In the genomic region with DNA sequence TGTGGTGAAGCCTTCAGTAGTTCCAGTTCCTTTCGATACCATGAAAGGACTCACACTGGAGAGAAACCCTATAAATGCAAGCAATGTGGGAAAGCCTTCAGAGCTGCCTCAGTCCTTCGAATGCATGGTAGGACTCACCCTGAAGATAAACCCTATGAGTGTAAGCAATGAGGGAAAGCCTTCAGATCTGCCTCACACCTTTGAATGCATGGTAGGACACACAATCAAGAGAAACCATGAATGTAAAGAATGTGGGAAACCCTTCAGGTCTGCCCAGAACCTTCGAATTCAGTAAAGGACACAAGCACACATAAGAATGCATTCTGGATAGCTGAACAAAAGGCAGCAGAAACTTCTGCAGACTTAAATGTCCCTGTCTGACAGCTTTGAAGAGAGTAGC, we compare ENCODE assay signal across 19 cellular contexts. TPM values are rescaled to one million over a fixed set of nuclear protein-coding genes. Genes with fewer than 3 reads are reported as not detected.
DNase-seq lines count a peak whose midpoint lies in the region; ATAC-seq and TF ChIP-seq lines count a peak whose summit lies in the region.
"Had no signal": no experiment of that assay in that cellular context is flagged by ENCODE, and none has a peak within 500 bp of the region (broad histone marks: within the 10 kb centered on the region; RNA-seq: fewer than 3 reads in every experiment).

No MANE protein-coding gene starts in this region.

- H3K27me3 Mint-ChIP-seq in neural progenitor cell (ENCODE audit: insufficient read depth, low read depth): peaks cover 6% of the 10 kb centered on the region
- no peaks in the 10 kb centered on the region for H3K27me3 Mint-ChIP-seq in stimulated activated naive B cell treated with anti-CD40 and anti-IgM and Interleukin-4, amounts not matched to agents 10 μg/mL and 1 μg/mL and 100 μg/mL, for 72 hours

- H3K27ac Mint-ChIP-seq in neural progenitor cell: no peak overlapping the region
- no peak overlapping the region for H3K27ac Mint-ChIP-seq in stimulated activated naive B cell treated with anti-CD40 and anti-IgM and Interleukin-4, amounts not matched to agents 10 μg/mL and 1 μg/mL and 100 μg/mL, for 72 hours
- H3K27ac Mint-ChIP-seq: HFFc6 had no signal

- no peak for TF ChIP-seq CTCF in neural progenitor cell (IDR thresholded peaks at IDR 0.05)

- H3K4me3 Mint-ChIP-seq in neural progenitor cell: no peak overlapping the region
- no peak overlapping the region for H3K4me3 Mint-ChIP-seq in stimulated activated naive B cell treated with anti-CD40 and anti-IgM and Interleukin-4, amounts not matched to agents 10 μg/mL and 1 μg/mL and 100 μg/mL, for 72 hours
- H3K4me3 Mint-ChIP-seq: HFFc6 had no signal

- H3K4me3 ChIP-seq in BLaER1 treated with 17β-estradiol and CSF1 and Interleukin-3, amounts not matched to agents 10 nM and 100 nM: peak overlapping the region; percentile 24 to 54 (median 38)
- H3K4me3 ChIP-seq in adipocyte (ENCODE audit: low read length): peak overlapping the region; percentile 71
- peak overlapping the region; percentile 38 for H3K4me3 ChIP-seq in iPS-18c (ENCODE audit: insufficient read depth, low read depth, low read length)
- peak overlapping the region; percentile 24 for H3K4me3 ChIP-seq in neural progenitor cell
- H3K4me3 ChIP-seq: GM23248 had no signal

- H3K4me1 ChIP-seq in BLaER1 treated with 17β-estradiol and CSF1 and Interleukin-3, amounts not matched to agents 10 nM and 100 nM: no peaks in the 10 kb centered on the region
- H3K4me1 ChIP-seq in adipocyte (ENCODE audit: control insufficient read depth, insufficient read depth, low read length): no peaks in the 10 kb centered on the region
- no peaks in the 10 kb centered on the region for H3K4me1 ChIP-seq in neural progenitor cell

- H3K9me3 ChIP-seq in BLaER1 treated with 17β-estradiol and CSF1 and Interleukin-3, amounts not matched to agents 10 nM and 100 nM (replicated peaks in 1 of 11): peaks cover 85 to 97% (median 94%) of the 10 kb centered on the region in 11 experiments
- H3K9me3 ChIP-seq in adipocyte (ENCODE audit: control insufficient read depth, low read length): peaks cover 62% of the 10 kb centered on the region
- H3K9me3 ChIP-seq in iPS-18c (ENCODE audit: control insufficient read depth, insufficient read depth, low read length): peaks cover 32% of the 10 kb centered on the region
- peaks cover 82% of the 10 kb centered on the region for H3K9me3 ChIP-seq in neural progenitor cell (ENCODE audit: low read depth)

- no peak overlapping the region for H3K9ac ChIP-seq in BLaER1 treated with 17β-estradiol and CSF1 and Interleukin-3, amounts not matched to agents 10 nM and 100 nM
- no peak overlapping the region for H3K9ac ChIP-seq in adipocyte (ENCODE audit: low read length)
- H3K9ac ChIP-seq in neural progenitor cell: no peak overlapping the region
- H3K9ac ChIP-seq: GM23248 had no signal

- H2AFZ ChIP-seq in neural progenitor cell (replicated peaks): no peak overlapping the region
- H2AFZ ChIP-seq: GM23248 had no signal

- peaks cover 17% of the 10 kb centered on the region for H3K79me2 ChIP-seq in neural progenitor cell (ENCODE audit: low read depth)

- no peaks in the 10 kb centered on the region for H4K20me1 ChIP-seq in BLaER1 treated with 17β-estradiol and CSF1 and Interleukin-3, amounts not matched to agents 10 nM and 100 nM
- no peaks in the 10 kb centered on the region for H4K20me1 ChIP-seq in neural progenitor cell (ENCODE audit: low read depth)

- peaks cover 52 to 62% (median 60%) of the 10 kb centered on the region in 11 experiments for H3K36me3 ChIP-seq in BLaER1 treated with 17β-estradiol and CSF1 and Interleukin-3, amounts not matched to agents 10 nM and 100 nM
- H3K36me3 ChIP-seq in adipocyte (ENCODE audit: control insufficient read depth, insufficient read depth, low read length, severe bottlenecking): peaks cover 27% of the 10 kb centered on the region
- H3K36me3 ChIP-seq in neural progenitor cell: peaks cover 57% of the 10 kb centered on the region

- H3K27ac ChIP-seq in BLaER1 treated with 17β-estradiol and CSF1 and Interleukin-3, amounts not matched to agents 10 nM and 100 nM: no peak overlapping the region
- no peak overlapping the region for H3K27ac ChIP-seq in neural progenitor cell
- H3K27ac ChIP-seq: GM23248 had no signal

- no peak for DNase-seq in adipocyte (ENCODE audit: low read depth)
- DNase-seq in neural progenitor cell (ENCODE audit: low spot score): no peak
- no peak for DNase-seq in SHP77 (lab: John Stamatoyannopoulos, UW)
- no peak for DNase-seq in activated gamma-delta T cell (lab: John Stamatoyannopoulos, UW)
- DNase-seq in stimulated activated naive B cell treated with anti-CD40 and anti-IgM and Interleukin-4, amounts not matched to agents 10 μg/mL and 1 μg/mL and 100 μg/mL, for 72 hours: no peak
- DNase-seq: GDM1, GM23248, HFFc6, IMR-90, NCI-H1105 treated with DMSO at 0.1 percent for 48 hours, NCI-H1694 treated with DMSO at 0.1 percent for 48 hours, NCI-H2107, NCI-H2227 treated with DMSO at 0.1 percent for 48 hours, NCI-H524 treated with DMSO at 0.1 percent for 48 hours had no signal

- no peak overlapping the region for H3K4me2 ChIP-seq in BLaER1 treated with 17β-estradiol and CSF1 and Interleukin-3, amounts not matched to agents 10 nM and 100 nM
- no peak overlapping the region for H3K4me2 ChIP-seq in neural progenitor cell

- peaks cover 31% of the 10 kb centered on the region for H3F3A ChIP-seq in neural progenitor cell (ENCODE audit: low read depth)

- ATAC-seq in GM19395 (IDR thresholded peaks at IDR 0.05; ENCODE audit: unreplicated experiment): no peak
- ATAC-seq in stimulated activated naive B cell treated with anti-CD40 and anti-IgM and Interleukin-4, amounts not matched to agents 10 μg/mL and 1 μg/mL and 100 μg/mL, for 72 hours (replicated peaks): no peak
- ATAC-seq: Panc1 had no signal

- peaks cover 0 to 6% (median 0%) of the 10 kb centered on the region in 11 experiments; a peak in 1 of 22 replicates for H3K27me3 ChIP-seq in BLaER1 treated with 17β-estradiol and CSF1 and Interleukin-3, amounts not matched to agents 10 nM and 100 nM
- H3K27me3 ChIP-seq in adipocyte (replicated peaks; ENCODE audit: control insufficient read depth, insufficient read depth, low read length) (no peaks in the 10 kb centered on the region), neural progenitor cell (peaks cover 4% of the 10 kb centered on the region)

- peaks cover 85% of the 10 kb centered on the region for H3K9me3 Mint-ChIP-seq in neural progenitor cell
- H3K9me3 Mint-ChIP-seq in stimulated activated naive B cell treated with anti-CD40 and anti-IgM and Interleukin-4, amounts not matched to agents 10 μg/mL and 1 μg/mL and 100 μg/mL, for 72 hours: peaks cover 28 to 30% of the 10 kb centered on the region in 2 donors

- peaks cover 68% of the 10 kb centered on the region for H3K36me3 Mint-ChIP-seq in neural progenitor cell
- peaks cover 32 to 43% of the 10 kb centered on the region in 2 donors for H3K36me3 Mint-ChIP-seq in stimulated activated naive B cell treated with anti-CD40 and anti-IgM and Interleukin-4, amounts not matched to agents 10 μg/mL and 1 μg/mL and 100 μg/mL, for 72 hours

- no peaks in the 10 kb centered on the region for H3K4me1 Mint-ChIP-seq in neural progenitor cell
- peaks cover 3 to 5% of the 10 kb centered on the region in 2 donors for H3K4me1 Mint-ChIP-seq in stimulated activated naive B cell treated with anti-CD40 and anti-IgM and Interleukin-4, amounts not matched to agents 10 μg/mL and 1 μg/mL and 100 μg/mL, for 72 hours

RNA-seq across cellular contexts. Expression of a gene that starts 18.3 kb away (rescaled TPM):
- total RNA-seq in neural progenitor cell (ENCODE audit: low replicate concordance): 62.4 and 73.7 TPM in 2 replicates
- total RNA-seq: A172 had no signal

RNA-seq across cellular contexts. Expression of a gene that starts 19.0 kb away (rescaled TPM):
- 18.3 and 29.4 TPM in 2 replicates for total RNA-seq in neural progenitor cell (ENCODE audit: low replicate concordance)

RNA-seq across cellular contexts. Expression of a gene that starts 57.4 kb away (rescaled TPM):
- total RNA-seq in neural progenitor cell (ENCODE audit: low replicate concordance): 5.2 and 6.5 TPM in 2 replicates
- total RNA-seq: A172 had no signal

RNA-seq across cellular contexts. Expression of a gene that starts 58.9 kb away (rescaled TPM):
- 10.0 and 17.7 TPM in 2 replicates for total RNA-seq in neural progenitor cell (ENCODE audit: low replicate concordance)
